ENCODE assay signal across 8 cellular contexts in the genomic region with DNA sequence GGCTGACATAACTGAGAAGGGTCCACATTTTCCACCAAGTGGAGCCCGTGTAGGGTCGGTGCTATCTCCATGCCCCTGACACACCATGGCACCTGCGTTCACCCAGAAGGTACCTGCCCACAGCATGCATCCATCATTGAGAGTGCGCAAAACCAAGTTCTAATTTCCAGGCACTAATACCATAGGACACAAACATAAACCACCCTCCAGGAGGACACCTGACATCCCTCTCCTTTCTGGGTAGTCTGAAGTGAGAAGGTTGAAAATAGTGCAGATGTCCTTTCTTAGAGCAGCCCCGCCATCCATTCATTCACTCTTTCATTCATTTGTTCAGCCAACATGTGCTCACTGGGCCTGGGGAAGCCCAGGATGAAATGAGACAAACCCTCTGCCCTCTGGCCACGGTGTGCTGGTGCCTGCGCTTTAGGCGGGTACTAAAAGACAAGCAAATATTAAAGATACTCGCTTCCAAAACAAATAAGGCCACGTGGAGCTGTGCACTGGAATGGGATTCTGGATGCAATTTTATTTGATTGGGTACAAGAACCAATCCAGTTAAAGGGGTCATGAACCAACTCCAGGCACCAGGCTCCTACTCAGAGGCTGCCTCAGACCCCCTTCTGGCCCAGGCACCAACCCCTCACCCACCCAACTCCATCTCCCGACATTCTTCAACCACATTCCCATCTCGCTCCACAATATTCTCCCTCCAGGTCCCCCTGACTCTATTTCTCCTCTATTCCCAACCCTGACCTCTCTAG. TPM values are rescaled to one million over a fixed set of nuclear protein-coding genes. Genes with fewer than 3 reads are reported as not detected.
DNase-seq lines count a peak whose midpoint lies in the region; ATAC-seq and TF ChIP-seq lines count a peak whose summit lies in the region.

No MANE protein-coding gene starts in this region.

- H3K9me3 ChIP-seq in AG04450 (ENCODE audit: control insufficient read depth, insufficient read depth, low read length) (no peaks in the 10 kb centered on the region), colonic mucosa (no peaks in the 10 kb centered on the region)

- peaks cover 0 to 3% (median 3%) of the 10 kb centered on the region in 3 donors for H3K4me1 Mint-ChIP-seq in IgD-negative memory B cell
- H3K4me1 Mint-ChIP-seq in naive thymus-derived CD8-positive, alpha-beta T cell: peaks cover 0 to 7% (median 5%) of the 10 kb centered on the region in 4 donors

- H3K27me3 ChIP-seq in AG04450 (ENCODE audit: control insufficient read depth, insufficient read depth, low read length): peaks cover 3% of the 10 kb centered on the region
- no peaks in the 10 kb centered on the region for H3K27me3 ChIP-seq in colonic mucosa

- ATAC-seq in naive thymus-derived CD8-positive, alpha-beta T cell: no peak

- H3K27me3 Mint-ChIP-seq in IgD-negative memory B cell: peaks cover 7% of the 10 kb centered on the region
- peaks cover 0 to 18% (median 7%) of the 10 kb centered on the region in 5 donors for H3K27me3 Mint-ChIP-seq in naive thymus-derived CD8-positive, alpha-beta T cell

- POLR2A ChIA-PET in AG04450 (lab: Yijun Ruan, JAX): interaction anchor here (0.5 kb wide), 1 partner anchor 35 kb away, joined by 4 read pairs; no protein-coding TSS in a partner anchor
- POLR2A ChIA-PET in naive thymus-derived CD8-positive, alpha-beta T cell (lab: Charles Lee): no interaction called here

- H3K27ac ChIP-seq in AG04450 (ENCODE audit: low read depth, low read length) (no peak overlapping the region), colonic mucosa (no peak overlapping the region)

- intact Hi-C loops in colonic mucosa (cut with DNase I): no loop called here

- no peak for TF ChIP-seq CTCF in AG04450 (IDR thresholded peaks at IDR 0.05; ENCODE audit: low read depth, low read length)
- TF ChIP-seq CTCF in colonic mucosa (IDR thresholded peaks at IDR 0.05): no peak

- peak overlapping the region in 1 of 3 donors; percentile 46 for H3K27ac Mint-ChIP-seq in IgD-negative memory B cell
- peak overlapping the region in 6 of 10 donors; percentile 1 to 74 (median 38) for H3K27ac Mint-ChIP-seq in naive thymus-derived CD8-positive, alpha-beta T cell

- H3K4me3 ChIP-seq in AG04450 (ENCODE audit: low read depth, low read length): peak overlapping the region; percentile 75
- H3K4me3 ChIP-seq in colonic mucosa: peak overlapping the region; percentile 29

- peak overlapping the region in 1 of 2 donors; percentile 43 for H3K9ac ChIP-seq in colonic mucosa (ENCODE audit: low read depth in 2 of 2, low read length in 2 of 2)

- no peaks in the 10 kb centered on the region for H3K9me3 Mint-ChIP-seq in IgD-negative memory B cell
- H3K9me3 Mint-ChIP-seq in naive thymus-derived CD8-positive, alpha-beta T cell: no peaks in the 10 kb centered on the region

- H3K36me3 Mint-ChIP-seq in IgD-negative memory B cell: peaks cover under 1% of the 10 kb centered on the region
- H3K36me3 Mint-ChIP-seq in naive thymus-derived CD8-positive, alpha-beta T cell: no peaks in the 10 kb centered on the region

- DNase-seq in AG04450 (ENCODE audit: low read depth, low spot score) (no peak), colonic mucosa (no peak), kidney glomerular epithelial cell (lab: John Stamatoyannopoulos, UW) (no peak), NCI-H1105 treated with DMSO at 0.1 percent for 48 hours (lab: John Stamatoyannopoulos, UW) (no peak), NCI-H146 (lab: John Stamatoyannopoulos, UW) (no peak)
- no peak for DNase-seq in naive thymus-derived CD8-positive, alpha-beta T cell
- no peak for DNase-seq in stimulated activated CD4-positive, alpha-beta T cell treated with anti-CD3 and anti-CD28 coated beads, Interleukin-12 subunit alpha, Interleukin-12 subunit beta, amount 100 ng/mL, for 4 hours

- H3K4me1 ChIP-seq in colonic mucosa: no peaks in the 10 kb centered on the region

- peak overlapping the region; percentile 63 to 92 (median 80) for H3K4me3 Mint-ChIP-seq in IgD-negative memory B cell
- H3K4me3 Mint-ChIP-seq in naive thymus-derived CD8-positive, alpha-beta T cell: peak overlapping the region; percentile 37 to 84 (median 80)

- CTCF ChIA-PET in AG04450 (lab: Charles Lee): interaction anchor here (0.8 to 1.6 kb wide), 3 partner anchors 14 to 415 kb away, joined by 3 to 4 read pairs (median 3); no protein-coding TSS in a partner anchor

- no peaks in the 10 kb centered on the region for H3K36me3 ChIP-seq in colonic mucosa

RNA-seq across cellular contexts. Expression of a gene that starts 1.2 kb away (rescaled TPM):
- 36.0 and 37.7 TPM in 2 replicates for polyA plus RNA-seq in AG04450 (2011; rRNA removed)
- polyA minus RNA-seq in AG04450 (2011; rRNA and poly(A)+ RNA removed): 60.6 and 66.7 TPM in 2 replicates
- polyA plus RNA-seq in IgD-negative memory B cell: 0.89 TPM
- 10 to 100 TPM in 1 of 2 donors, 1 to 10 TPM in 1; 3.3 to 11.8 TPM for total RNA-seq in colonic mucosa
- total RNA-seq in naive thymus-derived CD8-positive, alpha-beta T cell: under 1 TPM; 0.41 to 0.81 TPM
- polyA plus RNA-seq in naive thymus-derived CD8-positive, alpha-beta T cell: under 1 TPM; 0.01 to 0.50 (median 0.40) TPM

Comparison
In these comparisons a context has a peak if more than half of its experiments do, and no peak if none do; other contexts are left out.
1. RNA of a gene that starts 1.2 kb away (polyA plus RNA-seq): 36.0 to 37.7 TPM in AG04450; 0.89 TPM in IgD-negative memory B cell (single experiment) and 0.01 to 0.50 TPM in naive thymus-derived CD8-positive, alpha-beta T cell; every median in the first group is over 10 times any median in the second.